15 cellular contexts compared by ENCODE assay signal in the genomic region with DNA sequence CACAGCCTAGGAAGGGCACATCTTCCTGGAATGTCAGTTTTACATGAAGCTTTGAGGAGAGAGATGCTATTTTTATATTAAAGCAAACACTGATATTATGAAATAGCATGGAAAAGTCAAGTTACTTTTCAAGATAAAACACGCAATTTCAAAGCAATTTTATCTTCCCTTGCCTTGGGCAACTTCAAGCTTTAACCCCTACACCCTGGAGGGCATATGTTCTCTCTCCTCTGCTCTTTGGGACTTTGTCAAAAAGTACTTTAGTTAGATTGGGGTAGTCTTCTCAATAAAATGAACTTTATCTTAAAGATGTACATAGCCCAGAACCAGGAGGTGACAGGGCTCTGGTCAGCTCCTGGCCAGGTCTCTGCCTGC.
"Had no signal": no experiment of that assay in that cellular context is flagged by ENCODE, and none has a peak within 500 bp of the region (broad histone marks: within the 10 kb centered on the region; RNA-seq: fewer than 3 reads in every experiment).

No MANE protein-coding gene starts in this region.

- ATAC-seq: stimulated activated naive B cell treated with anti-CD40 and anti-IgM and Interleukin-4, amounts not matched to agents 10 μg/mL and 1 μg/mL and 100 μg/mL, for 72 hours; T-cell had no signal

- FAIRE-seq: pancreas had no signal

- H3K4me3 ChIP-seq: pancreas, upper lobe of right lung had no signal

- H3K36me3 ChIP-seq: brain microvascular endothelial cell, pancreas, upper lobe of right lung had no signal

- H3K27me3 ChIP-seq: brain microvascular endothelial cell, pancreas, upper lobe of right lung had no signal

- DNase-seq: activated B cell treated with CpG ODN at 0.5 μM for 24 hours; activated CD4-positive, alpha-beta memory T cell treated with anti-CD3 and anti-CD28 coated beads for 36 hours; activated CD4-positive, alpha-beta T cell treated with anti-CD3 and anti-CD28 coated beads for 4 hours; activated naive CD4-positive, alpha-beta T cell; activated naive CD8-positive, alpha-beta T cell treated with anti-CD3 and anti-CD28 coated beads, Interleukin-2, amount 10 ng/mL, durations not matched to agents 7 days and 5 days; activated T-cell treated with anti-CD3 and anti-CD28 coated beads for 4 hours; brain microvascular endothelial cell; cortex of kidney; effector CD4-positive, alpha-beta T cell; immature natural killer cell; left ventricle myocardium superior; pancreas; stimulated activated naive B cell treated with anti-CD40 and anti-IgM and Interleukin-4, amounts not matched to agents 10 μg/mL and 1 μg/mL and 100 μg/mL, for 72 hours; T-cell; upper lobe of right lung had no signal

- H3K9me3 ChIP-seq: pancreas, upper lobe of right lung had no signal

- H3K27ac ChIP-seq: brain microvascular endothelial cell, pancreas, upper lobe of right lung had no signal
